Comparison of ENCODE assay signal across 1 cellular context in genomic region chrX:10981491-10981890, GRCh38.
TF ChIP-seq lines count a peak whose summit lies in the region.

No MANE protein-coding gene starts in this region.

TF ChIP-seq in HepG2, 621 proteins besides CTCF, POLR2A, EP300 and RAD21 (continued from another document and continues in another):
- TF ChIP-seq, protein P1, sequence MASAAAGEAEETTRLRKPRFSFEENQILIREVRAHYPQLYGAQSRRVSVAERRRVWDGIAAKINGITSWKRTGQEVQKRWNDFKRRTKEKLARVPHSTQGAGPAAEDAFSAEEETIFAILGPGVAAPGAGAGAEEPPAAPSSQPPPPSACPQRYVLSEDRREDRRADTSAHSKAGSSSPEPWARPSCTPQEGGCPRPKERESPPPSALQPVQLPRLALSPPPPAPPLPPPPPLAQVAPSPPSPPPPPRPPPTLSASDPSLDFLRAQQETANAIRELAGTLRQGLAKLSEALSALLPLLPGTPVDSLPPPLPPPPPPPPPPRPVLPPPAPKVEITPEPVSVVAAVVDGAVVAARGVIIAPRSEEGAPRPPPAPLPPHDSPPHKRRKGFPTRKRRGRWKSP (CRISPR knock-in tag; IDR thresholded peaks at IDR 0.05) = no peak
- TF ChIP-seq RARA (CRISPR knock-in tag; IDR thresholded peaks at IDR 0.05) = peak; percentile 59; the same call in 1 of the 2 replicates
- TF ChIP-seq ZNF644 (CRISPR knock-in tag; IDR thresholded peaks at IDR 0.05; ENCODE audit: low read depth) = no peak
- TF ChIP-seq ZBTB1 (CRISPR knock-in tag; IDR thresholded peaks at IDR 0.05; ENCODE audit: borderline replicate concordance) = no peak
- no peak for TF ChIP-seq ONECUT2 (CRISPR knock-in tag; IDR thresholded peaks at IDR 0.05)
- TF ChIP-seq BCL3 (CRISPR knock-in tag; IDR thresholded peaks at IDR 0.05) = no peak
- 0 out of 4 replicates have a peak, but pooled peaks of 1 of the 2 experiments have one; percentile 27 for TF ChIP-seq NR2F1 (CRISPR knock-in tag; IDR thresholded peaks at IDR 0.05)
- no peak for TF ChIP-seq POLR2AphosphoS2 (IDR thresholded peaks at IDR 0.05; ENCODE audit: low read depth, low read length)
- no peak for TF ChIP-seq ELF4 (CRISPR knock-in tag; IDR thresholded peaks at IDR 0.05; ENCODE audit: borderline replicate concordance)
- peak; percentile 30; the same call in 1 of the 2 replicates for TF ChIP-seq FOXA3 (CRISPR knock-in tag; IDR thresholded peaks at IDR 0.05)
- TF ChIP-seq HMGA1 (CRISPR knock-in tag; conservative IDR thresholded peaks at IDR 0.05) = no peak
- no peak for TF ChIP-seq ZNF558 (CRISPR knock-in tag; IDR thresholded peaks at IDR 0.05; ENCODE audit: borderline replicate concordance)
- no peak for TF ChIP-seq SP5 (CRISPR knock-in tag; IDR thresholded peaks at IDR 0.05; ENCODE audit: borderline replicate concordance, low read depth)
- TF ChIP-seq REXO4 (CRISPR knock-in tag; IDR thresholded peaks at IDR 0.05; ENCODE audit: borderline replicate concordance) = no peak
- TF ChIP-seq ZNF749 (CRISPR knock-in tag; IDR thresholded peaks at IDR 0.05; ENCODE audit: borderline replicate concordance) = no peak
- TF ChIP-seq MEF2D (CRISPR knock-in tag; IDR thresholded peaks at IDR 0.05) = no peak
- TF ChIP-seq ZFP41 (CRISPR knock-in tag; IDR thresholded peaks at IDR 0.05; ENCODE audit: borderline replicate concordance) = no peak
- no peak for TF ChIP-seq TAF15 (IDR thresholded peaks at IDR 0.05; ENCODE audit: low read depth, low read length, poor library complexity, severe bottlenecking)
- no peak for TF ChIP-seq KDM5A (IDR thresholded peaks at IDR 0.05; ENCODE audit: borderline replicate concordance, low read length)
- TF ChIP-seq MAF1 (CRISPR knock-in tag; IDR thresholded peaks at IDR 0.05; ENCODE audit: borderline replicate concordance) = no peak
- TF ChIP-seq, protein P2, sequence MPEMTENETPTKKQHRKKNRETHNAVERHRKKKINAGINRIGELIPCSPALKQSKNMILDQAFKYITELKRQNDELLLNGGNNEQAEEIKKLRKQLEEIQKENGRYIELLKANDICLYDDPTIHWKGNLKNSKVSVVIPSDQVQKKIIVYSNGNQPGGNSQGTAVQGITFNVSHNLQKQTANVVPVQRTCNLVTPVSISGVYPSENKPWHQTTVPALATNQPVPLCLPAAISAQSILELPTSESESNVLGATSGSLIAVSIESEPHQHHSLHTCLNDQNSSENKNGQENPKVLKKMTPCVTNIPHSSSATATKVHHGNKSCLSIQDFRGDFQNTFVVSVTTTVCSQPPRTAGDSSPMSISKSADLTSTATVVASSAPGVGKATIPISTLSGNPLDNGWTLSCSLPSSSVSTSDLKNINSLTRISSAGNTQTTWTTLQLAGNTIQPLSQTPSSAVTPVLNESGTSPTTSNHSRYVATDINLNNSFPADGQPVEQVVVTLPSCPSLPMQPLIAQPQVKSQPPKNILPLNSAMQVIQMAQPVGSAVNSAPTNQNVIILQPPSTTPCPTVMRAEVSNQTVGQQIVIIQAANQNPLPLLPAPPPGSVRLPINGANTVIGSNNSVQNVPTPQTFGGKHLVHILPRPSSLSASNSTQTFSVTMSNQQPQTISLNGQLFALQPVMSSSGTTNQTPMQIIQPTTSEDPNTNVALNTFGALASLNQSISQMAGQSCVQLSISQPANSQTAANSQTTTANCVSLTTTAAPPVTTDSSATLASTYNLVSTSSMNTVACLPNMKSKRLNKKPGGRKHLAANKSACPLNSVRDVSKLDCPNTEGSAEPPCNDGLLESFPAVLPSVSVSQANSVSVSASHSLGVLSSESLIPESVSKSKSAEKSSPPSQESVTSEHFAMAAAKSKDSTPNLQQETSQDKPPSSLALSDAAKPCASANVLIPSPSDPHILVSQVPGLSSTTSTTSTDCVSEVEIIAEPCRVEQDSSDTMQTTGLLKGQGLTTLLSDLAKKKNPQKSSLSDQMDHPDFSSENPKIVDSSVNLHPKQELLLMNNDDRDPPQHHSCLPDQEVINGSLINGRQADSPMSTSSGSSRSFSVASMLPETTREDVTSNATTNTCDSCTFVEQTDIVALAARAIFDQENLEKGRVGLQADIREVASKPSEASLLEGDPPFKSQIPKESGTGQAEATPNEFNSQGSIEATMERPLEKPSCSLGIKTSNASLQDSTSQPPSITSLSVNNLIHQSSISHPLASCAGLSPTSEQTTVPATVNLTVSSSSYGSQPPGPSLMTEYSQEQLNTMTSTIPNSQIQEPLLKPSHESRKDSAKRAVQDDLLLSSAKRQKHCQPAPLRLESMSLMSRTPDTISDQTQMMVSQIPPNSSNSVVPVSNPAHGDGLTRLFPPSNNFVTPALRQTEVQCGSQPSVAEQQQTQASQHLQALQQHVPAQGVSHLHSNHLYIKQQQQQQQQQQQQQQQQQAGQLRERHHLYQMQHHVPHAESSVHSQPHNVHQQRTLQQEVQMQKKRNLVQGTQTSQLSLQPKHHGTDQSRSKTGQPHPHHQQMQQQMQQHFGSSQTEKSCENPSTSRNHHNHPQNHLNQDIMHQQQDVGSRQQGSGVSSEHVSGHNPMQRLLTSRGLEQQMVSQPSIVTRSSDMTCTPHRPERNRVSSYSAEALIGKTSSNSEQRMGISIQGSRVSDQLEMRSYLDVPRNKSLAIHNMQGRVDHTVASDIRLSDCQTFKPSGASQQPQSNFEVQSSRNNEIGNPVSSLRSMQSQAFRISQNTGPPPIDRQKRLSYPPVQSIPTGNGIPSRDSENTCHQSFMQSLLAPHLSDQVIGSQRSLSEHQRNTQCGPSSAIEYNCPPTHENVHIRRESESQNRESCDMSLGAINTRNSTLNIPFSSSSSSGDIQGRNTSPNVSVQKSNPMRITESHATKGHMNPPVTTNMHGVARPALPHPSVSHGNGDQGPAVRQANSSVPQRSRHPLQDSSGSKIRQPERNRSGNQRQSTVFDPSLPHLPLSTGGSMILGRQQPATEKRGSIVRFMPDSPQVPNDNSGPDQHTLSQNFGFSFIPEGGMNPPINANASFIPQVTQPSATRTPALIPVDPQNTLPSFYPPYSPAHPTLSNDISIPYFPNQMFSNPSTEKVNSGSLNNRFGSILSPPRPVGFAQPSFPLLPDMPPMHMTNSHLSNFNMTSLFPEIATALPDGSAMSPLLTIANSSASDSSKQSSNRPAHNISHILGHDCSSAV (CRISPR knock-in tag; IDR thresholded peaks at IDR 0.05; ENCODE audit: borderline replicate concordance) = no peak
- TF ChIP-seq, protein P3, sequence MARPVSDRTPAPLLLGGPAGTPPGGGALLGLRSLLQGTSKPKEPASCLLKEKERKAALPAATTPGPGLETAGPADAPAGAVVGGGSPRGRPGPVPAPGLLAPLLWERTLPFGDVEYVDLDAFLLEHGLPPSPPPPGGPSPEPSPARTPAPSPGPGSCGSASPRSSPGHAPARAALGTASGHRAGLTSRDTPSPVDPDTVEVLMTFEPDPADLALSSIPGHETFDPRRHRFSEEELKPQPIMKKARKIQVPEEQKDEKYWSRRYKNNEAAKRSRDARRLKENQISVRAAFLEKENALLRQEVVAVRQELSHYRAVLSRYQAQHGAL (CRISPR knock-in tag; IDR thresholded peaks at IDR 0.05; ENCODE audit: not compliant biosample characterization) = no peak
- TF ChIP-seq CENPT (CRISPR knock-in tag; IDR thresholded peaks at IDR 0.05; ENCODE audit: low read depth) = no peak
- 0 out of 2 replicates have a peak, but pooled peaks have one; percentile 18 for TF ChIP-seq TCF7 (IDR thresholded peaks at IDR 0.05; ENCODE audit: low read depth)
- no peak for TF ChIP-seq TARDBP (CRISPR knock-in tag; IDR thresholded peaks at IDR 0.05)
- no peak for TF ChIP-seq SAFB2 (CRISPR knock-in tag; IDR thresholded peaks at IDR 0.05; ENCODE audit: borderline replicate concordance, low read depth)
- no peak for TF ChIP-seq TFDP2 (CRISPR knock-in tag; IDR thresholded peaks at IDR 0.05)
- no peak for TF ChIP-seq ATF1 (CRISPR knock-in tag; IDR thresholded peaks at IDR 0.05)
- TF ChIP-seq ZSCAN22 (CRISPR knock-in tag; IDR thresholded peaks at IDR 0.05) = no peak
- TF ChIP-seq HNRNPLL (IDR thresholded peaks at IDR 0.05; ENCODE audit: low read depth, low read length, poor library complexity, severe bottlenecking) = no peak
- TF ChIP-seq ZFP82 (CRISPR knock-in tag; IDR thresholded peaks at IDR 0.05; ENCODE audit: borderline replicate concordance) = no peak
- TF ChIP-seq CEBPZ (IDR thresholded peaks at IDR 0.05; ENCODE audit: low read length) = no peak
- no peak for TF ChIP-seq ZBTB21 (CRISPR knock-in tag; IDR thresholded peaks at IDR 0.05)
- peak; percentile 43 for TF ChIP-seq HNF4A (CRISPR knock-in tag; IDR thresholded peaks at IDR 0.05)
- no peak for TF ChIP-seq ZNF800 (CRISPR knock-in tag; IDR thresholded peaks at IDR 0.05)
- no peak for TF ChIP-seq ZFP62 (CRISPR knock-in tag; IDR thresholded peaks at IDR 0.05)
- no peak for TF ChIP-seq ZNF276 (CRISPR knock-in tag; IDR thresholded peaks at IDR 0.05; ENCODE audit: low read depth)
- no peak for TF ChIP-seq ZNF740 (CRISPR knock-in tag; IDR thresholded peaks at IDR 0.05)
- TF ChIP-seq, protein P4, sequence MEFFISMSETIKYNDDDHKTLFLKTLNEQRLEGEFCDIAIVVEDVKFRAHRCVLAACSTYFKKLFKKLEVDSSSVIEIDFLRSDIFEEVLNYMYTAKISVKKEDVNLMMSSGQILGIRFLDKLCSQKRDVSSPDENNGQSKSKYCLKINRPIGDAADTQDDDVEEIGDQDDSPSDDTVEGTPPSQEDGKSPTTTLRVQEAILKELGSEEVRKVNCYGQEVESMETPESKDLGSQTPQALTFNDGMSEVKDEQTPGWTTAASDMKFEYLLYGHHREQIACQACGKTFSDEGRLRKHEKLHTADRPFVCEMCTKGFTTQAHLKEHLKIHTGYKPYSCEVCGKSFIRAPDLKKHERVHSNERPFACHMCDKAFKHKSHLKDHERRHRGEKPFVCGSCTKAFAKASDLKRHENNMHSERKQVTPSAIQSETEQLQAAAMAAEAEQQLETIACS (CRISPR knock-in tag; IDR thresholded peaks at IDR 0.05) = no peak
